1 cellular context compared by ENCODE assay signal in genomic region chr7:131224996-131225395, GRCh38.
TF ChIP-seq lines count a peak whose summit lies in the region.

No MANE protein-coding gene starts in this region.

TF ChIP-seq in K562, 482 proteins besides CTCF, POLR2A, EP300 and RAD21:
- peak; percentile 12; the same call in 1 of the 2 replicates for TF ChIP-seq MGA (IDR thresholded peaks at IDR 0.05)
- TF ChIP-seq L3MBTL2 (IDR thresholded peaks at IDR 0.05): 0 out of 2 replicates have a peak, but pooled peaks have one; percentile 25
- TF ChIP-seq FOS (IDR thresholded peaks at IDR 0.05; ENCODE audit: extremely low read depth, insufficient read length): no peak
- no peak for TF ChIP-seq HDAC3 (IDR thresholded peaks at IDR 0.05; ENCODE audit: borderline replicate concordance, partially characterized antibody)
TF ChIP-seq in K562: peak in this region for 2.
